28 cellular contexts compared by ENCODE assay signal in genomic region chr2:10252651-10253050, GRCh38. TPM values are rescaled to one million over a fixed set of nuclear protein-coding genes. Genes with fewer than 3 reads are reported as not detected.
A peak's percentile ranks its signal among the peaks of the same experiment; 100 is the strongest.
DNase-seq lines count a peak whose midpoint lies in the region; TF ChIP-seq lines count a peak whose summit lies in the region.
"Had no signal": no experiment of that assay in that cellular context is flagged by ENCODE, and none has a peak within 500 bp of the region (broad histone marks: within the 10 kb centered on the region; RNA-seq: fewer than 3 reads in every experiment).

No MANE protein-coding gene starts in this region.

- H3K27ac ChIP-seq in BLaER1 (no peak overlapping the region), testis (no peak overlapping the region)
- H3K27ac ChIP-seq: ascending aorta, left lung, parathyroid adenoma, RWPE1, spleen had no signal

- no peak for TF ChIP-seq POLR2A in testis (IDR thresholded peaks at IDR 0.05)

- peaks cover 39% of the 10 kb centered on the region for H3K4me1 ChIP-seq in BLaER1
- H3K4me1 ChIP-seq in testis, result no peaks in the 10 kb centered on the region
- H3K4me1 ChIP-seq: ascending aorta, HAP-1, parathyroid adenoma had no signal

- H3K27ac Mint-ChIP-seq in CD14-positive monocyte, result no peak overlapping the region
- H3K27ac Mint-ChIP-seq: activated CD4-positive, alpha-beta T cell treated with anti-CD3 and anti-CD28 coated beads for 36 hours; activated naive CD8-positive, alpha-beta T cell treated with anti-CD3 and anti-CD28 coated beads, Interleukin-2, amount 10 ng/mL, durations not matched to agents 7 days and 5 days; stimulated activated naive CD8-positive, alpha-beta T cell treated with anti-CD3 and anti-CD28 coated beads, Interleukin-15, amount 100 ng/mL, for 72 hours had no signal

- H3K27me3 Mint-ChIP-seq in CD14-positive monocyte (ENCODE audit: low read depth in 3 of 3), result peaks cover 24 to 54% (median 39%) of the 10 kb centered on the region in 3 donors
- H3K27me3 Mint-ChIP-seq: activated CD4-positive, alpha-beta T cell treated with anti-CD3 and anti-CD28 coated beads for 36 hours; stimulated activated naive CD8-positive, alpha-beta T cell treated with anti-CD3 and anti-CD28 coated beads, Interleukin-15, amount 100 ng/mL, for 72 hours had no signal

- 71 to 86% methylated on average over 3 of the region's 3 CpGs for WGBS in testis, 2 donors

- H3K27me3 ChIP-seq in BLaER1 (no peaks in the 10 kb centered on the region), testis (no peaks in the 10 kb centered on the region)
- H3K27me3 ChIP-seq: ascending aorta, left lung had no signal

- peak overlapping the region; percentile 24; the same call in 1 of the 2 replicates for H3K4me2 ChIP-seq in BLaER1
- H3K4me2 ChIP-seq: SK-N-SH had no signal

- TF ChIP-seq CTCF in CD14-positive monocyte (IDR thresholded peaks at IDR 0.05), result no peak
- no peak for TF ChIP-seq CTCF in testis (IDR thresholded peaks at IDR 0.05)

- H3K4me3 ChIP-seq in BLaER1, result no peak overlapping the region
- no peak overlapping the region for H3K4me3 ChIP-seq in testis
- H3K4me3 ChIP-seq: ascending aorta, HAP-1, left lung, spleen had no signal

- DNase-seq in CD14-positive monocyte (ENCODE audit: low spot score) (peak; percentile 36), SKM-1 (lab: John Stamatoyannopoulos, UW; ENCODE audit: unreplicated experiment) (peak; percentile 40), islet precursor cell (peak; percentile 22), activated gamma-delta T cell treated with Interleukin-2 at 50 U/mL for 16 hours (no peak), testis (no peak), RKO (ENCODE audit: low spot score) (no peak)
- DNase-seq: activated CD4-positive, alpha-beta T cell treated with anti-CD3 and anti-CD28 coated beads for 36 hours; activated gamma-delta T cell; activated naive CD8-positive, alpha-beta T cell treated with anti-CD3 and anti-CD28 coated beads, Interleukin-2, amount 10 ng/mL, durations not matched to agents 7 days and 5 days; caudate nucleus; COR-L47; cortex of kidney; effector memory CD8-positive, alpha-beta T cell; GF-D8; NCI-H1930; NCI-H2171 treated with DMSO at 0.1 percent for 48 hours; NCI-H510A; SK-N-SH; stimulated activated CD4-positive, alpha-beta T cell treated with anti-CD3 and anti-CD28 coated beads, Interleukin-2, amount 100 ng/mL, for 24 hours; stimulated activated CD8-positive, alpha-beta memory T cell treated with anti-CD3 and anti-CD28 coated beads, Interleukin-4, amount 100 ng/mL, for 48 hours; stimulated activated naive CD8-positive, alpha-beta T cell treated with anti-CD3 and anti-CD28 coated beads, Interleukin-15, amount 100 ng/mL, for 72 hours had no signal

- intact Hi-C loops in CD14-positive monocyte (cut with micrococcal nuclease), result no loop called here
- intact Hi-C loops in testis (cut with DNase I; ENCODE audit: low total_unique reads), result no loop called here

- no peak overlapping the region for H3K4me3 Mint-ChIP-seq in CD14-positive monocyte
- H3K4me3 Mint-ChIP-seq: activated CD4-positive, alpha-beta T cell treated with anti-CD3 and anti-CD28 coated beads for 36 hours; activated naive CD8-positive, alpha-beta T cell treated with anti-CD3 and anti-CD28 coated beads, Interleukin-2, amount 10 ng/mL, durations not matched to agents 7 days and 5 days; effector memory CD8-positive, alpha-beta T cell; stimulated activated naive CD8-positive, alpha-beta T cell treated with anti-CD3 and anti-CD28 coated beads, Interleukin-15, amount 100 ng/mL, for 72 hours had no signal

- peaks cover 0 to 6% of the 10 kb centered on the region in 2 donors for H3K36me3 Mint-ChIP-seq in CD14-positive monocyte
- H3K36me3 Mint-ChIP-seq: activated naive CD8-positive, alpha-beta T cell treated with anti-CD3 and anti-CD28 coated beads, Interleukin-2, amount 10 ng/mL, durations not matched to agents 7 days and 5 days had no signal

- H3K9me3 ChIP-seq in BLaER1 (peaks cover 18% of the 10 kb centered on the region), testis (no peaks in the 10 kb centered on the region)

- peaks cover 9 to 26% (median 23%) of the 10 kb centered on the region in 7 donors for H3K9me3 Mint-ChIP-seq in CD14-positive monocyte

- H3K4me1 Mint-ChIP-seq in CD14-positive monocyte, result peaks cover 9% of the 10 kb centered on the region
- H3K4me1 Mint-ChIP-seq: activated CD4-positive, alpha-beta T cell treated with anti-CD3 and anti-CD28 coated beads for 36 hours; stimulated activated naive CD8-positive, alpha-beta T cell treated with anti-CD3 and anti-CD28 coated beads, Interleukin-15, amount 100 ng/mL, for 72 hours had no signal

- H4K20me1 ChIP-seq in BLaER1, result no peaks in the 10 kb centered on the region

- no peak overlapping the region for H3K9ac ChIP-seq in BLaER1
- H3K9ac ChIP-seq: parathyroid adenoma, SK-N-SH had no signal

- no peaks in the 10 kb centered on the region for H3K36me3 ChIP-seq in BLaER1
- H3K36me3 ChIP-seq in testis (ENCODE audit: low read depth, missing control alignments), result no peaks in the 10 kb centered on the region
- H3K36me3 ChIP-seq: ascending aorta, HAP-1, left lung, spleen had no signal

RNA-seq across cellular contexts. Expression of gene HPCAL1, which starts 50.1 kb away (rescaled TPM):
- polyA plus RNA-seq in CD14-positive monocyte (10 to 100 TPM; 98.0 to 99.5 TPM), testis (ENCODE audit: insufficient read depth, low read depth, low replicate concordance) (99.5 TPM)
- total RNA-seq in testis, result 100 to 1,000 TPM; 215 to 263 TPM

Comparison
In these comparisons a context has a peak if more than half of its experiments do, and no peak if none do; other contexts are left out.
1. DNase-seq: peak in CD14-positive monocyte (single experiment), SKM-1 (single experiment) and islet precursor cell (single experiment); none in activated gamma-delta T cell treated with Interleukin-2 at 50 U/mL for 16 hours (single experiment), testis (single experiment) and RKO (single experiment).